Comparison of ENCODE assay signal across 37 cellular contexts in the genomic region with DNA sequence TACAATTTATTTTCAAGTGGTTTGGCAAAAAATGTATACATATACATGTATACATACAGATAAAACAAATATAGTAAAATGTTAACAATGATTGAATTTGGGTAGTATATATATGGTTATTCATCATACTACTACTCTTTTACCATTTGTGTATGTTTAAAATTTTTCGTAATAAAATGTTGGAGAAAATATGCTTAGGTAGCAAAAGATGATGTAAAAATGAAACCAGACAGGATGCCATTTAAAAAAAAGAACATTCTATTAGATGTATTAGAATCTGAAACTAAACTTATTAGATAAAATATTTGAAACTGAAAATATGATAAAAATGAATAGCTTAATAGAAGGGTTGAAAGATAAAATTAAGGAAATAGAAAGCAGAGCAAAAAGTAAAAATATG.
"Had no signal": no experiment of that assay in that cellular context is flagged by ENCODE, and none has a peak within 500 bp of the region (broad histone marks: within the 10 kb centered on the region; RNA-seq: fewer than 3 reads in every experiment).

No MANE protein-coding gene starts in this region.

- H3K4me2 ChIP-seq: PC-9 had no signal

- H3K4me1 Mint-ChIP-seq: activated CD4-positive, alpha-beta memory T cell treated with anti-CD3 and anti-CD28 coated beads, Interleukin-2, amount 10 ng/mL, durations not matched to agents 7 days and 5 days had no signal

- FAIRE-seq: astrocyte, RCC 7860 had no signal

- H3K9me3 Mint-ChIP-seq: activated CD4-positive, alpha-beta memory T cell treated with anti-CD3 and anti-CD28 coated beads, Interleukin-2, amount 10 ng/mL, durations not matched to agents 7 days and 5 days; activated naive CD4-positive, alpha-beta T cell treated with anti-CD3 and anti-CD28 coated beads, Interleukin-2, amount 50 U/mL, for 72 hours; activated T-helper 2 cell treated with anti-CD3 and anti-CD28 coated beads, Interferon-gamma antibody, Interleukin-2, Interleukin-4, amounts not matched to agents 10 μg/mL and 5 μg/mL and 100 μg/mL, durations not matched to agents 14 hours and 24 hours and 36 hours had no signal

- H3K36me3 ChIP-seq: adrenal gland, breast epithelium, WERI-Rb-1 had no signal

- H3K27ac ChIP-seq: adrenal gland, body of pancreas, breast epithelium, PC-9, RWPE1, WERI-Rb-1 had no signal

- H3K4me1 ChIP-seq: adrenal gland, body of pancreas, breast epithelium had no signal

- DNase-seq: activated CD4-positive, alpha-beta memory T cell treated with anti-CD3 and anti-CD28 coated beads, Interleukin-2, amount 10 ng/mL, durations not matched to agents 7 days and 5 days; activated CD4-positive, alpha-beta T cell treated with anti-CD3 and anti-CD28 coated beads for 1 hour; activated CD4-positive, alpha-beta T cell treated with anti-CD3 and anti-CD28 coated beads for 48 hours; activated CD4-positive, CD25-positive, alpha-beta regulatory T cell; activated CD8-positive, alpha-beta memory T cell treated with anti-CD3 and anti-CD28 coated beads for 24 hours; activated CD8-positive, alpha-beta memory T cell treated with anti-CD3 and anti-CD28 coated beads, Interleukin-2, amount 10 ng/mL, durations not matched to agents 7 days and 5 days; activated CD8-positive, alpha-beta memory T cell treated with anti-CD3 and anti-CD28 coated beads, Interleukin-2, amount 50 U/mL, for 48 hours; activated gamma-delta T cell; activated naive CD4-positive, alpha-beta T cell treated with Interleukin-2 at 50 U/mL for 16 hours; activated T-cell treated with anti-CD3 and anti-CD28 coated beads, Interleukin-2, amount 50 U/mL, for 1 hour; adrenal gland; body of pancreas; NCI-H1092 treated with DMSO at 0.1 percent for 48 hours; NCI-H1417; NCI-H146; NCI-H187; NCI-H2029 treated with DMSO at 0.1 percent for 48 hours; NCI-H2107; NCI-H2171; NCI-H510A; NCI-H526; NCI-H748 treated with DMSO at 0.1 percent for 48 hours; NK-92 treated with Interleukin-12 subunit alpha and Interleukin-12 subunit beta, amount 100 ng/mL, for 24 hours; PC-9; SIG-M5; T-helper 1 cell; T-helper 2 cell; T-helper 9 cell; WERI-Rb-1 had no signal

- H2AFZ ChIP-seq: PC-9 had no signal

- H3K27me3 ChIP-seq: adrenal gland, body of pancreas, breast epithelium had no signal

- H3K27ac Mint-ChIP-seq: activated CD4-positive, alpha-beta memory T cell treated with anti-CD3 and anti-CD28 coated beads, Interleukin-2, amount 10 ng/mL, durations not matched to agents 7 days and 5 days; activated CD8-positive, alpha-beta memory T cell treated with anti-CD3 and anti-CD28 coated beads, Interleukin-2, amount 10 ng/mL, durations not matched to agents 7 days and 5 days; activated naive CD4-positive, alpha-beta T cell treated with anti-CD3 and anti-CD28 coated beads, Interleukin-2, amount 50 U/mL, for 72 hours; activated T-helper 2 cell treated with anti-CD3 and anti-CD28 coated beads, Interferon-gamma antibody, Interleukin-2, Interleukin-4, amounts not matched to agents 10 μg/mL and 5 μg/mL and 100 μg/mL, durations not matched to agents 14 hours and 24 hours and 36 hours had no signal

- H3K36me3 Mint-ChIP-seq: activated CD8-positive, alpha-beta memory T cell treated with anti-CD3 and anti-CD28 coated beads, Interleukin-2, amount 10 ng/mL, durations not matched to agents 7 days and 5 days; activated naive CD4-positive, alpha-beta T cell treated with anti-CD3 and anti-CD28 coated beads, Interleukin-2, amount 50 U/mL, for 72 hours had no signal

- ATAC-seq: activated CD8-positive, alpha-beta memory T cell treated with anti-CD3 and anti-CD28 coated beads, Interleukin-2, amount 10 ng/mL, durations not matched to agents 7 days and 5 days; activated naive CD4-positive, alpha-beta T cell treated with anti-CD3 and anti-CD28 coated beads, Interleukin-2, amount 50 U/mL, for 72 hours; body of pancreas; Right ventricle myocardium inferior; SK-N-SH treated with all-trans-retinoic acid at 6 μM for 48 hours had no signal

- H3K9me3 ChIP-seq: adrenal gland, body of pancreas, breast epithelium had no signal

- H3K4me3 ChIP-seq: adrenal gland, body of pancreas, breast epithelium, PC-9 had no signal

- H3K27me3 Mint-ChIP-seq: activated CD4-positive, alpha-beta memory T cell treated with anti-CD3 and anti-CD28 coated beads, Interleukin-2, amount 10 ng/mL, durations not matched to agents 7 days and 5 days had no signal

- H3K4me3 Mint-ChIP-seq: activated CD4-positive, alpha-beta memory T cell treated with anti-CD3 and anti-CD28 coated beads, Interleukin-2, amount 10 ng/mL, durations not matched to agents 7 days and 5 days; activated CD8-positive, alpha-beta memory T cell treated with anti-CD3 and anti-CD28 coated beads, Interleukin-2, amount 10 ng/mL, durations not matched to agents 7 days and 5 days had no signal
